Comparison of ENCODE assay signal across 13 cellular contexts in the genomic region with DNA sequence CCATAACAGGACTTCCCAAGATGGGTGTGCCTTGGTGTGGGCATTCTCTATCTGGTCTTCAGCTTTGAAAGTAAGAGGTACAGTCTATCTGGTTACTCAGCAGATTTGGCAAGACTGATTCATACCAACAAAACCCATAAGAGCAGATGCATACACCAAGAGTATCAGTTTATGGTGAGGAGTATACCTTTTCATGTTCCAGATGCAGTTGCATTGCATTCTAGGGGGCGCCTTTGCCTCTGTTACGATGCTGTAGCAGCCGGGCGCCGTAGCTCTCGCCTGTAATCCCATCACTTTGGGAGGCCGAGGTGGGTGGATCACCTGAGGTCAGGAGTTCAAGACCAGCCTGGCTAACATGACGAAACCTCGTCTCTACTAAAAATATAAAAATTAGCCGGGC. TPM values are rescaled to one million over a fixed set of nuclear protein-coding genes. Genes with fewer than 3 reads are reported as not detected.
DNase-seq lines count a peak whose midpoint lies in the region; ATAC-seq and TF ChIP-seq lines count a peak whose summit lies in the region.
"Had no signal": no experiment of that assay in that cellular context is flagged by ENCODE, and none has a peak within 500 bp of the region (broad histone marks: within the 10 kb centered on the region; RNA-seq: fewer than 3 reads in every experiment).

No MANE protein-coding gene starts in this region.

- DNase-seq in activated CD4-positive, alpha-beta memory T cell treated with anti-CD3 and anti-CD28 coated beads for 36 hours: peak; percentile 30
- no peak for DNase-seq in activated CD4-positive, alpha-beta memory T cell treated with anti-CD3 and anti-CD28 coated beads, Interleukin-2, amount 10 ng/mL, durations not matched to agents 7 days and 5 days
- peak; percentile 14 for DNase-seq in activated naive CD8-positive, alpha-beta T cell treated with anti-CD3 and anti-CD28 coated beads, Interleukin-2, amount 50 U/mL, for 24 hours
- no peak for DNase-seq in osteocyte (ENCODE audit: extremely low spot score, unreplicated experiment)
- no peak for DNase-seq in immature natural killer cell
- no peak for DNase-seq in naive thymus-derived CD8-positive, alpha-beta T cell
- DNase-seq: GOT3, NCI-H446, psoas muscle, thyroid gland had no signal

- CTCF ChIA-PET in activated CD4-positive, alpha-beta memory T cell treated with anti-CD3 and anti-CD28 coated beads for 36 hours (lab: Charles Lee): interaction anchor here (1.3 to 1.5 kb wide), 2 partner anchors 67 to 100 kb away, joined by 4 to 6 read pairs; no protein-coding TSS in a partner anchor
- CTCF ChIA-PET in activated CD4-positive, alpha-beta memory T cell treated with anti-CD3 and anti-CD28 coated beads, Interleukin-2, amount 10 ng/mL, durations not matched to agents 7 days and 5 days (lab: Charles Lee): interaction anchor here (1.0 to 2.1 kb wide), 5 partner anchors 21 to 92 kb away, joined by 3 to 6 read pairs (median 3); a partner anchor contains a TSS

- TF ChIP-seq CTCF in LNCAP (IDR thresholded peaks at IDR 0.05) (peak; percentile 9; the same call in 1 of the 2 replicates), osteocyte (IDR thresholded peaks at IDR 0.05) (peak; percentile 6)

- no peaks in the 10 kb centered on the region for H3K9me3 Mint-ChIP-seq in activated CD4-positive, alpha-beta memory T cell treated with anti-CD3 and anti-CD28 coated beads for 36 hours
- no peaks in the 10 kb centered on the region for H3K9me3 Mint-ChIP-seq in activated CD4-positive, alpha-beta memory T cell treated with anti-CD3 and anti-CD28 coated beads, Interleukin-2, amount 10 ng/mL, durations not matched to agents 7 days and 5 days
- no peaks in the 10 kb centered on the region for H3K9me3 Mint-ChIP-seq in activated naive CD8-positive, alpha-beta T cell treated with anti-CD3 and anti-CD28 coated beads, Interleukin-2, amount 50 U/mL, for 24 hours
- H3K9me3 Mint-ChIP-seq in osteocyte (ENCODE audit: unreplicated experiment) (no peaks in the 10 kb centered on the region), immature natural killer cell (no peaks in the 10 kb centered on the region)
- no peaks in the 10 kb centered on the region for H3K9me3 Mint-ChIP-seq in naive thymus-derived CD8-positive, alpha-beta T cell
- H3K9me3 Mint-ChIP-seq: mesothelial cell of epicardium had no signal

- POLR2A ChIA-PET in activated CD4-positive, alpha-beta memory T cell treated with anti-CD3 and anti-CD28 coated beads for 36 hours (lab: Charles Lee): no interaction called here
- POLR2A ChIA-PET in activated CD4-positive, alpha-beta memory T cell treated with anti-CD3 and anti-CD28 coated beads, Interleukin-2, amount 10 ng/mL, durations not matched to agents 7 days and 5 days (lab: Charles Lee): interaction anchor here (1.3 kb wide), 1 partner anchor 51 kb away, joined by 3 read pairs; a partner anchor contains a TSS
- POLR2A ChIA-PET in naive thymus-derived CD8-positive, alpha-beta T cell (lab: Charles Lee): interaction anchor here (0.7 to 1.0 kb wide), 2 partner anchors 50 to 936 kb away, joined by 3 to 4 read pairs; no protein-coding TSS in a partner anchor

- H3K36me3 Mint-ChIP-seq in activated CD4-positive, alpha-beta memory T cell treated with anti-CD3 and anti-CD28 coated beads for 36 hours: peaks cover 19% of the 10 kb centered on the region
- peaks cover 41% of the 10 kb centered on the region for H3K36me3 Mint-ChIP-seq in activated CD4-positive, alpha-beta memory T cell treated with anti-CD3 and anti-CD28 coated beads, Interleukin-2, amount 10 ng/mL, durations not matched to agents 7 days and 5 days (ENCODE audit: low read depth)
- H3K36me3 Mint-ChIP-seq in activated naive CD8-positive, alpha-beta T cell treated with anti-CD3 and anti-CD28 coated beads, Interleukin-2, amount 50 U/mL, for 24 hours (ENCODE audit: low read depth): peaks cover 43% of the 10 kb centered on the region
- H3K36me3 Mint-ChIP-seq in osteocyte (ENCODE audit: unreplicated experiment) (peaks cover 36% of the 10 kb centered on the region), immature natural killer cell (peaks cover 0 to 36% (median 15%) of the 10 kb centered on the region in 3 donors)
- H3K36me3 Mint-ChIP-seq in naive thymus-derived CD8-positive, alpha-beta T cell: peaks cover 0 to 85% (median 10%) of the 10 kb centered on the region in 3 donors

- H3K27ac Mint-ChIP-seq in activated CD4-positive, alpha-beta memory T cell treated with anti-CD3 and anti-CD28 coated beads for 36 hours: no peak overlapping the region
- no peak overlapping the region for H3K27ac Mint-ChIP-seq in activated CD4-positive, alpha-beta memory T cell treated with anti-CD3 and anti-CD28 coated beads, Interleukin-2, amount 10 ng/mL, durations not matched to agents 7 days and 5 days
- no peak overlapping the region for H3K27ac Mint-ChIP-seq in activated naive CD8-positive, alpha-beta T cell treated with anti-CD3 and anti-CD28 coated beads, Interleukin-2, amount 50 U/mL, for 24 hours
- H3K27ac Mint-ChIP-seq in osteocyte (ENCODE audit: unreplicated experiment) (no peak overlapping the region), immature natural killer cell (no peak overlapping the region)
- H3K27ac Mint-ChIP-seq in naive thymus-derived CD8-positive, alpha-beta T cell: no peak overlapping the region
- H3K27ac Mint-ChIP-seq: mesothelial cell of epicardium had no signal

- intact Hi-C loops in activated CD4-positive, alpha-beta memory T cell treated with anti-CD3 and anti-CD28 coated beads for 36 hours (cut with micrococcal nuclease): no loop called here

- no peak overlapping the region for H3K4me3 Mint-ChIP-seq in activated CD4-positive, alpha-beta memory T cell treated with anti-CD3 and anti-CD28 coated beads for 36 hours
- H3K4me3 Mint-ChIP-seq in activated CD4-positive, alpha-beta memory T cell treated with anti-CD3 and anti-CD28 coated beads, Interleukin-2, amount 10 ng/mL, durations not matched to agents 7 days and 5 days: no peak overlapping the region
- H3K4me3 Mint-ChIP-seq in activated naive CD8-positive, alpha-beta T cell treated with anti-CD3 and anti-CD28 coated beads, Interleukin-2, amount 50 U/mL, for 24 hours: no peak overlapping the region
- H3K4me3 Mint-ChIP-seq in osteocyte (ENCODE audit: unreplicated experiment) (no peak overlapping the region), immature natural killer cell (no peak overlapping the region)
- no peak overlapping the region for H3K4me3 Mint-ChIP-seq in naive thymus-derived CD8-positive, alpha-beta T cell
- H3K4me3 Mint-ChIP-seq: mesothelial cell of epicardium had no signal

- H3K4me1 Mint-ChIP-seq in activated CD4-positive, alpha-beta memory T cell treated with anti-CD3 and anti-CD28 coated beads for 36 hours (ENCODE audit: low read depth): peaks cover 5% of the 10 kb centered on the region
- peaks cover 3% of the 10 kb centered on the region for H3K4me1 Mint-ChIP-seq in activated CD4-positive, alpha-beta memory T cell treated with anti-CD3 and anti-CD28 coated beads, Interleukin-2, amount 10 ng/mL, durations not matched to agents 7 days and 5 days
- peaks cover 3% of the 10 kb centered on the region for H3K4me1 Mint-ChIP-seq in activated naive CD8-positive, alpha-beta T cell treated with anti-CD3 and anti-CD28 coated beads, Interleukin-2, amount 50 U/mL, for 24 hours
- no peaks in the 10 kb centered on the region for H3K4me1 Mint-ChIP-seq in osteocyte (ENCODE audit: unreplicated experiment)
- H3K4me1 Mint-ChIP-seq in immature natural killer cell: peaks cover 0 to 9% of the 10 kb centered on the region in 2 donors
- peaks cover 0 to 4% (median 2%) of the 10 kb centered on the region in 4 donors for H3K4me1 Mint-ChIP-seq in naive thymus-derived CD8-positive, alpha-beta T cell
- H3K4me1 Mint-ChIP-seq: mesothelial cell of epicardium had no signal

- no peaks in the 10 kb centered on the region for H3K27me3 Mint-ChIP-seq in activated CD4-positive, alpha-beta memory T cell treated with anti-CD3 and anti-CD28 coated beads for 36 hours
- H3K27me3 Mint-ChIP-seq in activated CD4-positive, alpha-beta memory T cell treated with anti-CD3 and anti-CD28 coated beads, Interleukin-2, amount 10 ng/mL, durations not matched to agents 7 days and 5 days: no peaks in the 10 kb centered on the region
- no peaks in the 10 kb centered on the region for H3K27me3 Mint-ChIP-seq in activated naive CD8-positive, alpha-beta T cell treated with anti-CD3 and anti-CD28 coated beads, Interleukin-2, amount 50 U/mL, for 24 hours
- no peaks in the 10 kb centered on the region for H3K27me3 Mint-ChIP-seq in osteocyte (ENCODE audit: unreplicated experiment)
- no peaks in the 10 kb centered on the region for H3K27me3 Mint-ChIP-seq in immature natural killer cell (ENCODE audit: low read depth in 3 of 3)
- H3K27me3 Mint-ChIP-seq in naive thymus-derived CD8-positive, alpha-beta T cell: no peaks in the 10 kb centered on the region

- no peak for ATAC-seq in activated naive CD8-positive, alpha-beta T cell treated with anti-CD3 and anti-CD28 coated beads, Interleukin-2, amount 50 U/mL, for 24 hours
- no peak for ATAC-seq in HG03135 (IDR thresholded peaks at IDR 0.05; ENCODE audit: unreplicated experiment)
- no peak for ATAC-seq in naive thymus-derived CD8-positive, alpha-beta T cell
- ATAC-seq: psoas muscle had no signal

RNA-seq across cellular contexts. Expression of a gene that starts 31.1 kb away (rescaled TPM):
- 100 to 1,000 TPM; 136 to 151 TPM for total RNA-seq in activated CD4-positive, alpha-beta memory T cell treated with anti-CD3 and anti-CD28 coated beads for 36 hours
- total RNA-seq in activated CD4-positive, alpha-beta memory T cell treated with anti-CD3 and anti-CD28 coated beads, Interleukin-2, amount 10 ng/mL, durations not matched to agents 7 days and 5 days: 100 to 1,000 TPM; 132 to 142 TPM
- 0.94 and 1.7 TPM in 2 replicates for total RNA-seq in osteocyte
- 1 to 10 TPM; 1.4 to 4.1 (median 3.4) TPM for polyA plus RNA-seq in immature natural killer cell
- 100 to 1,000 TPM; 184 to 189 TPM for total RNA-seq in naive thymus-derived CD8-positive, alpha-beta T cell
- 10 to 100 TPM; 12.8 to 28.7 (median 13.3) TPM for polyA plus RNA-seq in naive thymus-derived CD8-positive, alpha-beta T cell

RNA-seq across cellular contexts. Expression of a gene that starts 46.3 kb away (rescaled TPM):
- 10 to 100 TPM; 63.0 to 63.9 TPM for total RNA-seq in activated CD4-positive, alpha-beta memory T cell treated with anti-CD3 and anti-CD28 coated beads for 36 hours
- total RNA-seq in activated CD4-positive, alpha-beta memory T cell treated with anti-CD3 and anti-CD28 coated beads, Interleukin-2, amount 10 ng/mL, durations not matched to agents 7 days and 5 days: 10 to 100 TPM; 43.5 to 44.1 TPM
- total RNA-seq in osteocyte: 21.3 and 23.1 TPM in 2 replicates
- polyA plus RNA-seq in immature natural killer cell: 10 to 100 TPM; 31.0 to 51.2 (median 39.2) TPM
- total RNA-seq in naive thymus-derived CD8-positive, alpha-beta T cell: 10 to 100 TPM; 41.8 to 46.6 TPM
- polyA plus RNA-seq in naive thymus-derived CD8-positive, alpha-beta T cell: 10 to 100 TPM; 24.6 to 38.1 (median 28.2) TPM

RNA-seq across cellular contexts. Expression of a gene that starts 47.0 kb away (rescaled TPM):
- total RNA-seq in activated CD4-positive, alpha-beta memory T cell treated with anti-CD3 and anti-CD28 coated beads for 36 hours: 10 to 100 TPM; 11.2 to 11.5 TPM
- 10 to 100 TPM; 12.2 to 14.0 TPM for total RNA-seq in activated CD4-positive, alpha-beta memory T cell treated with anti-CD3 and anti-CD28 coated beads, Interleukin-2, amount 10 ng/mL, durations not matched to agents 7 days and 5 days
- 4.1 and 4.6 TPM in 2 replicates for total RNA-seq in osteocyte
- polyA plus RNA-seq in immature natural killer cell: 10 to 100 TPM; 10.2 to 17.9 (median 10.3) TPM
- total RNA-seq in naive thymus-derived CD8-positive, alpha-beta T cell: 1 to 10 TPM; 4.3 to 6.0 TPM
- 10 to 100 TPM; 10.6 to 13.3 (median 11.2) TPM for polyA plus RNA-seq in naive thymus-derived CD8-positive, alpha-beta T cell

RNA-seq across cellular contexts. Expression of a gene that starts 51.5 kb away (rescaled TPM):
- 10 to 100 TPM; 48.9 to 51.5 TPM for total RNA-seq in activated CD4-positive, alpha-beta memory T cell treated with anti-CD3 and anti-CD28 coated beads for 36 hours
- 10 to 100 TPM; 74.9 to 76.9 TPM for total RNA-seq in activated CD4-positive, alpha-beta memory T cell treated with anti-CD3 and anti-CD28 coated beads, Interleukin-2, amount 10 ng/mL, durations not matched to agents 7 days and 5 days
- total RNA-seq in osteocyte: 43.2 and 47.4 TPM in 2 replicates
- polyA plus RNA-seq in immature natural killer cell: 10 to 100 TPM; 24.8 to 60.4 (median 28.4) TPM
- 10 to 100 TPM; 67.5 to 67.6 TPM for total RNA-seq in naive thymus-derived CD8-positive, alpha-beta T cell
- 10 to 100 TPM; 37.1 to 61.1 (median 51.9) TPM for polyA plus RNA-seq in naive thymus-derived CD8-positive, alpha-beta T cell

RNA-seq across cellular contexts. Expression of a gene that starts 52.7 kb away (rescaled TPM):
- 10 to 100 TPM in 1 of 2 experiments, 1 to 10 TPM in 1; 9.3 to 10.1 TPM for total RNA-seq in activated CD4-positive, alpha-beta memory T cell treated with anti-CD3 and anti-CD28 coated beads for 36 hours
- total RNA-seq in activated CD4-positive, alpha-beta memory T cell treated with anti-CD3 and anti-CD28 coated beads, Interleukin-2, amount 10 ng/mL, durations not matched to agents 7 days and 5 days: 1 to 10 TPM; 7.4 to 8.1 TPM
- 10.9 and 11.7 TPM in 2 replicates for total RNA-seq in osteocyte
- polyA plus RNA-seq in immature natural killer cell: 1 to 10 TPM in 1 of 3 donors, under 1 TPM in 2; 0.43 to 1.9 (median 0.48) TPM
- 1 to 10 TPM; 7.5 to 8.4 TPM for total RNA-seq in naive thymus-derived CD8-positive, alpha-beta T cell
- polyA plus RNA-seq in naive thymus-derived CD8-positive, alpha-beta T cell: 1 to 10 TPM; 1.5 to 2.8 (median 1.6) TPM

Comparison
In these comparisons a context has a peak if more than half of its experiments do, and no peak if none do; other contexts are left out.
1. DNase-seq: peak in activated CD4-positive, alpha-beta memory T cell treated with anti-CD3 and anti-CD28 coated beads for 36 hours (single experiment) and activated naive CD8-positive, alpha-beta T cell treated with anti-CD3 and anti-CD28 coated beads, Interleukin-2, amount 50 U/mL, for 24 hours (single experiment); none in activated CD4-positive, alpha-beta memory T cell treated with anti-CD3 and anti-CD28 coated beads, Interleukin-2, amount 10 ng/mL, durations not matched to agents 7 days and 5 days (single experiment), osteocyte (single experiment), immature natural killer cell (0 of 3) and naive thymus-derived CD8-positive, alpha-beta T cell (0 of 10).
2. RNA of a gene that starts 31.1 kb away (total RNA-seq): 184 to 189 TPM in naive thymus-derived CD8-positive, alpha-beta T cell, 136 to 151 TPM in activated CD4-positive, alpha-beta memory T cell treated with anti-CD3 and anti-CD28 coated beads for 36 hours and 132 to 142 TPM in activated CD4-positive, alpha-beta memory T cell treated with anti-CD3 and anti-CD28 coated beads, Interleukin-2, amount 10 ng/mL, durations not matched to agents 7 days and 5 days; 0.94 to 1.7 TPM in osteocyte; every median in the first group is over 10 times any median in the second.